ENCODE assay signal across 9 cellular contexts in genomic region chr20:2658414-2659354, GRCh38. TPM values are rescaled to one million over a fixed set of nuclear protein-coding genes. Genes with fewer than 3 reads are reported as not detected.
DNase-seq lines count a peak whose midpoint lies in the region; ATAC-seq, FAIRE-seq and TF ChIP-seq lines count a peak whose summit lies in the region.
"Had no signal": no experiment of that assay in that cellular context is flagged by ENCODE, and none has a peak within 500 bp of the region (broad histone marks: within the 10 kb centered on the region; RNA-seq: fewer than 3 reads in every experiment).

No MANE protein-coding gene starts in this region.

- no peak overlapping the region for H3K4me3 Mint-ChIP-seq in dendritic cell treated with granulocyte-macrophage colony-stimulating factor and Interleukin-4, amounts not matched to agents 40 ng/mL and 50 ng/mL, for 4 days
- H3K4me3 Mint-ChIP-seq in immature natural killer cell = no peak overlapping the region

- DNase-seq in 8988T = peak; percentile 53
- no peak for DNase-seq in uterus
- no peak for DNase-seq in NCI-H2196 (lab: John Stamatoyannopoulos, UW; ENCODE audit: unreplicated experiment)
- no peak for DNase-seq in immature natural killer cell

- peaks cover 0 to 6% of the 10 kb centered on the region in 2 donors for H3K4me1 ChIP-seq in uterus

- H3K27me3 Mint-ChIP-seq in dendritic cell treated with granulocyte-macrophage colony-stimulating factor and Interleukin-4, amounts not matched to agents 40 ng/mL and 50 ng/mL, for 4 days = no peaks in the 10 kb centered on the region
- peaks cover 4 to 10% (median 8%) of the 10 kb centered on the region in 3 donors for H3K27me3 Mint-ChIP-seq in immature natural killer cell (ENCODE audit: low read depth in 3 of 3)

- TF ChIP-seq CTCF in uterus (IDR thresholded peaks at IDR 0.05) = no peak

- H3K27ac Mint-ChIP-seq in dendritic cell treated with granulocyte-macrophage colony-stimulating factor and Interleukin-4, amounts not matched to agents 40 ng/mL and 50 ng/mL, for 4 days = peak overlapping the region; percentile 1
- H3K27ac Mint-ChIP-seq in immature natural killer cell = peak overlapping the region in 2 of 6 donors; percentile 58 to 78

- H3K27ac ChIP-seq in uterus = no peak overlapping the region

- H3K27me3 ChIP-seq in uterus = no peaks in the 10 kb centered on the region

- no peaks in the 10 kb centered on the region for H3K9me3 Mint-ChIP-seq in dendritic cell treated with granulocyte-macrophage colony-stimulating factor and Interleukin-4, amounts not matched to agents 40 ng/mL and 50 ng/mL, for 4 days
- no peaks in the 10 kb centered on the region for H3K9me3 Mint-ChIP-seq in immature natural killer cell

- peaks cover 99% of the 10 kb centered on the region for H3K36me3 Mint-ChIP-seq in dendritic cell treated with granulocyte-macrophage colony-stimulating factor and Interleukin-4, amounts not matched to agents 40 ng/mL and 50 ng/mL, for 4 days (ENCODE audit: low read depth)
- H3K36me3 Mint-ChIP-seq in immature natural killer cell = peaks cover 46 to 68% (median 47%) of the 10 kb centered on the region in 3 donors

- no peak for TF ChIP-seq POLR2A in uterus (IDR thresholded peaks at IDR 0.05)

- no peak overlapping the region for H3K4me3 ChIP-seq in uterus
- H3K4me3 ChIP-seq: lung had no signal

- no peaks in the 10 kb centered on the region for H3K36me3 ChIP-seq in uterus

- no peaks in the 10 kb centered on the region for H3K9me3 ChIP-seq in uterus

- peaks cover 77% of the 10 kb centered on the region for H3K4me1 Mint-ChIP-seq in dendritic cell treated with granulocyte-macrophage colony-stimulating factor and Interleukin-4, amounts not matched to agents 40 ng/mL and 50 ng/mL, for 4 days (ENCODE audit: low read depth)
- peaks cover 31 to 45% of the 10 kb centered on the region in 2 donors for H3K4me1 Mint-ChIP-seq in immature natural killer cell

- FAIRE-seq in G401.6 (lab: Jason Lieb, UNC) = peak; percentile 98

- intact Hi-C loops in dendritic cell treated with granulocyte-macrophage colony-stimulating factor and Interleukin-4, amounts not matched to agents 40 ng/mL and 50 ng/mL, for 4 days (cut with micrococcal nuclease) = no loop called here
- intact Hi-C loops in uterus (cut with DNase I; ENCODE audit: low total_unique reads) = no loop called here

- ATAC-seq in GM21717 (IDR thresholded peaks at IDR 0.05; ENCODE audit: unreplicated experiment) = no peak

TF ChIP-seq in PFSK-1, 5 proteins besides CTCF, POLR2A, EP300 and RAD21:
- TF ChIP-seq REST (IDR thresholded peaks at IDR 0.05; ENCODE audit: insufficient read depth in 1 of 2, low read depth in 2 of 2, low read length in 2 of 2) (no peak), FOXP2 (optimal IDR thresholded peaks at IDR 0.05; ENCODE audit: borderline replicate concordance, extremely low read depth, extremely low read length, insufficient read depth) (no peak), POLR2AphosphoS5 (IDR thresholded peaks at IDR 0.05; ENCODE audit: low read depth, low read length) (peak; percentile 84), TAF1 (IDR thresholded peaks at IDR 0.05; ENCODE audit: borderline replicate concordance, insufficient read depth, low read length) (peak; percentile 35; the same call in 1 of the 2 replicates), SIN3A (IDR thresholded peaks at IDR 0.05; ENCODE audit: borderline replicate concordance, insufficient read depth, low read length) (peak; percentile 82; the same call in 1 of the 2 replicates)
TF ChIP-seq in PFSK-1: peak in this region for 3.

RNA-seq across cellular contexts. Expression of gene IDH3B, which starts 5.3 kb away (rescaled TPM):
- 154 TPM for polyA plus RNA-seq in PFSK-1 (2012; ENCODE audit: insufficient read length, low read depth)
- 100 to 1,000 TPM in 1 of 4 donors, 10 to 100 TPM in 3; 33.8 to 220 (median 83.7) TPM for total RNA-seq in uterus
- 100 to 1,000 TPM; 110 to 185 (median 133) TPM for polyA plus RNA-seq in immature natural killer cell

RNA-seq across cellular contexts. Expression of gene NOP56, which starts 6.3 kb away (rescaled TPM):
- 614 TPM for polyA plus RNA-seq in PFSK-1 (2012; ENCODE audit: insufficient read length, low read depth)
- total RNA-seq in uterus = 100 to 1,000 TPM; 108 to 151 (median 134) TPM
- polyA plus RNA-seq in immature natural killer cell = 10 to 100 TPM; 69.5 to 94.8 (median 71.2) TPM

RNA-seq across cellular contexts. Expression of gene EBF4, which starts 33.9 kb away (rescaled TPM):
- polyA plus RNA-seq in PFSK-1 (2012; ENCODE audit: insufficient read length, low read depth) = 0.61 TPM
- total RNA-seq in uterus = 10 to 100 TPM in 3 of 4 donors, 1 to 10 TPM in 1; 7.1 to 69.5 (median 21.7) TPM
- 1 to 10 TPM; 1.3 to 1.8 (median 1.7) TPM for polyA plus RNA-seq in immature natural killer cell
